ENCODE assay signal across 11 cellular contexts in the genomic region with DNA sequence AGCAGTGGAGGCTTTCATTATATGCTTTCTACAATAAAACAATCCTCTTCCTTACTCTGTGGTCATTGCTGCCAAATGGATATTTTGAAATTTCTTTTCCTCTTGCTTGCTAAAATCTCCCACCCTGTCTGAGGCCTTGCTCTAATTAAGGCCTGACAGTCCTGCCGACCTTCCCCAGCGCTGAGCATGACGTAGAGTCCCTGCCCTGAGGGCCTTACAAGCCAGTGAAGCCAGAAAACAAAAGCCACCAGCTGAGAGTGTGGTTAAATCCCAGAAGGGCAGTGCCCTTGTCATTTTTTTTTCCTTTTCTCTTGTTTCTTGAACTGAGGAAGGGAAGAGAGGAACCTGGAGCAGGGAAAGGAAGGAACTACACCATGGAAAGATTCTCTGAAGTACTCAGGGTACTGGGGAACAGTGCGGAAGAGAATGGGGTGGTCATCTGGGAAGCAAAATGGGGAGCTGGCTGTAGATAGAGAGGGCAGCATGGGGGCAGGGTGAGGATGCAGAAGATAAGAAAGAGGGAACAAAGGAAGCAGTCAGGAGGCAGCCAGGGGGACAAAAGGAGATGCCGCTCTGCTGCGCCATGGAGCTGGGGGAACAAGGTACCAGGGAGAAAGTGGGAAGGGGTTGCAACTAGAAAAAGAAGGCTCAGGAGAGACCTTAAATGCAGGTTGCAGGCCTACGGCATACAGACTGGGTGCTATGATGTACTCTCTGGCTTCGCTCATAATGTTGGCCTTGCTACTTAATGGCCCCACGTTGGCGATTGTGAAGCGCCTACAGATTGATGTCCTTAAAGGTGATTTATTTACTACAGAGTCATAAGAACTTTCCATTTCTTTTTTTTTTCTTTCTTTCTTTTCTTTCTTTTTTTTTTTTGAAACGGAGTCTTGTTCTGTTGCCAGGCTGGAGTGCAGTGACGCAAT. TPM values are rescaled to one million over a fixed set of nuclear protein-coding genes. Genes with fewer than 3 reads are reported as not detected.
A peak's percentile ranks its signal among the peaks of the same experiment; 100 is the strongest.
DNase-seq lines count a peak whose midpoint lies in the region; ATAC-seq, FAIRE-seq and TF ChIP-seq lines count a peak whose summit lies in the region.
"Had no signal": no experiment of that assay in that cellular context is flagged by ENCODE, and none has a peak within 500 bp of the region (broad histone marks: within the 10 kb centered on the region; RNA-seq: fewer than 3 reads in every experiment).

No MANE protein-coding gene starts in this region.

- H3K4me1 ChIP-seq in ascending aorta (peaks cover 4 to 22% of the 10 kb centered on the region in 2 donors), kidney (ENCODE audit: control insufficient read depth in 1 of 2, insufficient read depth in 1 of 2, low read depth in 1 of 2, low read length in 2 of 2) (peaks cover 0 to 2% of the 10 kb centered on the region in 2 donors), thoracic aorta (ENCODE audit: control insufficient read depth in 1 of 2, low read depth in 2 of 2) (peaks cover 33 to 47% of the 10 kb centered on the region in 2 donors)

- H3K9me3 ChIP-seq in ascending aorta (no peaks in the 10 kb centered on the region), kidney (ENCODE audit: control insufficient read depth in 1 of 2, low read length in 2 of 2) (peaks cover 0 to 3% of the 10 kb centered on the region in 2 donors), thoracic aorta (no peaks in the 10 kb centered on the region)
- H3K9me3 ChIP-seq: sigmoid colon had no signal

- peaks cover 0 to 8% of the 10 kb centered on the region in 2 donors for H3K9me3 Mint-ChIP-seq in activated T-cell treated with anti-CD3 and anti-CD28 coated beads, Interleukin-2, amount 50 U/mL, for 72 hours

- H3K9ac ChIP-seq in kidney (ENCODE audit: low read length in 2 of 2) = no peak overlapping the region

- DNase-seq in NCI-H1436 (lab: John Stamatoyannopoulos, UW) = peak; percentile 43
- DNase-seq in NCI-H1436 treated with DMSO at 0.1 percent for 48 hours (lab: John Stamatoyannopoulos, UW) = no peak
- DNase-seq in ascending aorta (ENCODE audit: low spot score in 2 of 2) = no peak
- no peak for DNase-seq in kidney
- DNase-seq in thoracic aorta (ENCODE audit: low spot score) = no peak
- DNase-seq in activated T-cell treated with anti-CD3 and anti-CD28 coated beads, Interleukin-2, amount 50 U/mL, for 72 hours = no peak
- no peak for DNase-seq in NCI-H187 (lab: John Stamatoyannopoulos, UW)
- DNase-seq: activated naive CD4-positive, alpha-beta T cell; sigmoid colon had no signal

- intact Hi-C loops in ascending aorta (cut with DNase I) = no loop called here
- intact Hi-C loops in kidney (cut with DNase I) = no loop called here

- peaks cover 32% of the 10 kb centered on the region for H3K4me1 Mint-ChIP-seq in activated T-cell treated with anti-CD3 and anti-CD28 coated beads, Interleukin-2, amount 50 U/mL, for 72 hours (ENCODE audit: low read depth)

- H3K4me3 ChIP-seq in ascending aorta (no peak overlapping the region), kidney (ENCODE audit: low read length in 2 of 2) (no peak overlapping the region), thoracic aorta (no peak overlapping the region)
- H3K4me3 ChIP-seq: sigmoid colon had no signal

- no peaks in the 10 kb centered on the region for H3K27me3 Mint-ChIP-seq in activated T-cell treated with anti-CD3 and anti-CD28 coated beads, Interleukin-2, amount 50 U/mL, for 72 hours (ENCODE audit: low read depth)

- H3K36me3 ChIP-seq in ascending aorta (peaks cover 3 to 25% of the 10 kb centered on the region in 2 donors), kidney (ENCODE audit: control insufficient read depth in 1 of 2, insufficient read depth in 2 of 2, low read length in 2 of 2) (peaks cover 8% of the 10 kb centered on the region in 2 donors), thoracic aorta (peaks cover 17% of the 10 kb centered on the region)

- H3K27ac ChIP-seq in ascending aorta (peak overlapping the region; percentile 42 to 64), kidney (ENCODE audit: low read depth in 2 of 2, low read length in 2 of 2) (peak overlapping the region; percentile 8 to 23), thoracic aorta (peak overlapping the region; percentile 55 to 63)

- H3K27ac Mint-ChIP-seq in activated T-cell treated with anti-CD3 and anti-CD28 coated beads, Interleukin-2, amount 50 U/mL, for 72 hours = no peak overlapping the region
- H3K27ac Mint-ChIP-seq: T-helper 1 cell treated with Interleukin-12 subunit alpha and Interleukin-12 subunit beta and Interleukin-4 antibody, amounts not matched to agents 30 μg/mL and 1 μg/mL, for 36 hours had no signal

- H3K4me3 Mint-ChIP-seq in activated T-cell treated with anti-CD3 and anti-CD28 coated beads, Interleukin-2, amount 50 U/mL, for 72 hours = no peak overlapping the region
- H3K4me3 Mint-ChIP-seq: T-helper 1 cell treated with Interleukin-12 subunit alpha and Interleukin-12 subunit beta and Interleukin-4 antibody, amounts not matched to agents 30 μg/mL and 1 μg/mL, for 36 hours had no signal

- H3K27me3 ChIP-seq in ascending aorta (no peaks in the 10 kb centered on the region), thoracic aorta (replicated peaks; ENCODE audit: insufficient read depth) (no peaks in the 10 kb centered on the region)
- H3K27me3 ChIP-seq: sigmoid colon had no signal

- peaks cover 8 to 10% of the 10 kb centered on the region in 2 donors for H3K36me3 Mint-ChIP-seq in activated T-cell treated with anti-CD3 and anti-CD28 coated beads, Interleukin-2, amount 50 U/mL, for 72 hours (ENCODE audit: insufficient read depth in 2 of 2)

- FAIRE-seq in kidney (lab: Jason Lieb, UNC) = no peak

- no peak for TF ChIP-seq CTCF in ascending aorta (IDR thresholded peaks at IDR 0.05)
- no peak for TF ChIP-seq CTCF in kidney (IDR thresholded peaks at IDR 0.05; ENCODE audit: borderline replicate concordance, extremely low read depth, insufficient read depth)
- TF ChIP-seq CTCF in thoracic aorta (IDR thresholded peaks at IDR 0.05) = no peak

- ATAC-seq in thoracic aorta (ENCODE audit: insufficient number of reproducible peaks, low FRiP score, low read depth) (no peak), HG03280 (IDR thresholded peaks at IDR 0.05; ENCODE audit: unreplicated experiment) (no peak)
- no peak for ATAC-seq in activated T-cell treated with anti-CD3 and anti-CD28 coated beads, Interleukin-2, amount 50 U/mL, for 72 hours (replicated peaks in 1 of 2)

RNA-seq across cellular contexts. Expression of a gene that starts 25.1 kb away (rescaled TPM):
- total RNA-seq in ascending aorta = 101 TPM
- 113 TPM for total RNA-seq in kidney
- 8.6 TPM for polyA plus RNA-seq in kidney (ENCODE audit: insufficient read depth, low read depth, low replicate concordance)
- total RNA-seq in thoracic aorta = 100 to 1,000 TPM; 169 to 215 TPM
- total RNA-seq in activated T-cell treated with anti-CD3 and anti-CD28 coated beads, Interleukin-2, amount 50 U/mL, for 72 hours = 10 to 100 TPM; 50.7 to 82.9 TPM
